Comparison of ENCODE assay signal across 8 cellular contexts in genomic region chr7:20220824-20221547, GRCh38. TPM values are rescaled to one million over a fixed set of nuclear protein-coding genes. Genes with fewer than 3 reads are reported as not detected.
A peak's percentile ranks its signal among the peaks of the same experiment; 100 is the strongest.
DNase-seq lines count a peak whose midpoint lies in the region; ATAC-seq and TF ChIP-seq lines count a peak whose summit lies in the region.

No MANE protein-coding gene starts in this region.

- WGBS in mesodermal cell (ENCODE audit: insufficient coverage in 2 of 2), 2 experiments: 100% methylated on average over 1 to 2 of the region's 4 CpGs

- intact Hi-C loops in ascending aorta (cut with DNase I): no loop called here

- H3K36me3 ChIP-seq in ascending aorta: no peaks in the 10 kb centered on the region
- no peaks in the 10 kb centered on the region for H3K36me3 ChIP-seq in mesodermal cell (ENCODE audit: control insufficient read depth, insufficient read depth, low read length)
- no peaks in the 10 kb centered on the region for H3K36me3 ChIP-seq in MG63

- H3K9me3 ChIP-seq in ascending aorta: no peaks in the 10 kb centered on the region
- no peaks in the 10 kb centered on the region for H3K9me3 ChIP-seq in mesodermal cell (ENCODE audit: control insufficient read depth, low read length)
- H3K9me3 ChIP-seq in MG63: no peaks in the 10 kb centered on the region

- H3K4me3 ChIP-seq in ascending aorta (no peak overlapping the region), mesodermal cell (ENCODE audit: extremely low read depth, insufficient read depth, low read length, poor library complexity, severe bottlenecking) (no peak overlapping the region), MG63 (no peak overlapping the region)

- peak overlapping the region; percentile 44 to 53 for H3K27ac ChIP-seq in ascending aorta
- H3K27ac ChIP-seq in mesodermal cell (ENCODE audit: low read depth, low read length, severe bottlenecking): peak overlapping the region; percentile 91

- H3K4me1 ChIP-seq in ascending aorta (no peaks in the 10 kb centered on the region), mesodermal cell (ENCODE audit: control insufficient read depth, insufficient read depth, low read length, poor library complexity, severe bottlenecking) (peaks cover 17% of the 10 kb centered on the region)

- DNase-seq in DMS53 (lab: John Stamatoyannopoulos, UW): peak; percentile 79
- no peak for DNase-seq in ascending aorta (ENCODE audit: low spot score in 2 of 2)
- no peak for DNase-seq in MG63
- no peak for DNase-seq in SHP77 (lab: John Stamatoyannopoulos, UW)

- no peak for TF ChIP-seq CTCF in ascending aorta (IDR thresholded peaks at IDR 0.05)

- peak; percentile 18 for ATAC-seq in HG03108 (IDR thresholded peaks at IDR 0.05; ENCODE audit: unreplicated experiment)
- ATAC-seq in GM19455 (IDR thresholded peaks at IDR 0.05; ENCODE audit: unreplicated experiment): no peak
- ATAC-seq in HG03025 (IDR thresholded peaks at IDR 0.05; ENCODE audit: low FRiP score, unreplicated experiment): no peak

- H3K27me3 ChIP-seq in ascending aorta: no peaks in the 10 kb centered on the region
- H3K27me3 ChIP-seq in MG63: no peaks in the 10 kb centered on the region

RNA-seq across cellular contexts. Expression of gene MACC1, which starts 3.8 kb away (rescaled TPM):
- not detected for total RNA-seq in ascending aorta
- not detected for polyA plus RNA-seq in mesodermal cell (2013, experiment 1 of 2)
- polyA plus RNA-seq in mesodermal cell (2013, experiment 2 of 2): not detected
- not detected in 2 replicates for total RNA-seq in MG63 (2014; rRNA removed; shearing (Covaris generic); ENCODE audit: low replicate concordance)
